In genomic region chr20:34557936-34558319, GRCh38 we compare ENCODE assay signal across 9 cellular contexts. TPM values are rescaled to one million over a fixed set of nuclear protein-coding genes. Genes with fewer than 3 reads are reported as not detected.
DNase-seq lines count a peak whose midpoint lies in the region; ATAC-seq and TF ChIP-seq lines count a peak whose summit lies in the region.
"Had no signal": no experiment of that assay in that cellular context is flagged by ENCODE, and none has a peak within 500 bp of the region (broad histone marks: within the 10 kb centered on the region; RNA-seq: fewer than 3 reads in every experiment).

No MANE protein-coding gene starts in this region.

- peaks cover 14% of the 10 kb centered on the region for H3K4me1 Mint-ChIP-seq in activated T-cell treated with anti-CD3 and anti-CD28 coated beads, Interleukin-2, amount 50 U/mL, for 4 hours (ENCODE audit: low read depth)

- no peak for TF ChIP-seq POLR2A in right lobe of liver (IDR thresholded peaks at IDR 0.05)

- H3K9me3 ChIP-seq in ascending aorta: no peaks in the 10 kb centered on the region
- H3K9me3 ChIP-seq in right lobe of liver: no peaks in the 10 kb centered on the region
- H3K9me3 ChIP-seq in tibial artery: no peaks in the 10 kb centered on the region

- intact Hi-C loops in ascending aorta (cut with DNase I): loop anchor here (1.0 to 2.0 kb wide), 5 partner anchors 41 to 255 kb away; partner anchors contain the start of genes AHCY, DYNLRB1, ITCH and PIGU
- intact Hi-C loops in right lobe of liver (cut with DNase I): no loop called here
- intact Hi-C loops in tibial artery (cut with DNase I; ENCODE audit: low total_unique reads): loop anchor here (5.0 kb wide), 1 partner anchor 149 kb away; no protein-coding TSS in a partner anchor

- H3K27ac ChIP-seq in ascending aorta (peak overlapping the region; percentile 99 to 100), right lobe of liver (peak overlapping the region; percentile 80 to 99 (median 90)), tibial artery (peak overlapping the region; percentile 94 to 95)
- H3K27ac ChIP-seq: PC-9 had no signal

- H3K4me1 ChIP-seq in ascending aorta: peaks cover 7 to 10% of the 10 kb centered on the region in 2 donors
- peaks cover 0 to 24% (median 0%) of the 10 kb centered on the region in 4 donors for H3K4me1 ChIP-seq in right lobe of liver
- peaks cover 0 to 16% (median 8%) of the 10 kb centered on the region in 4 donors for H3K4me1 ChIP-seq in tibial artery

- H3K9me3 Mint-ChIP-seq in activated T-cell treated with anti-CD3 and anti-CD28 coated beads, Interleukin-2, amount 50 U/mL, for 4 hours: no peaks in the 10 kb centered on the region

- ATAC-seq in activated T-cell treated with anti-CD3 and anti-CD28 coated beads, Interleukin-2, amount 50 U/mL, for 4 hours: no peak
- ATAC-seq in right lobe of liver (no peak), HG03521 (IDR thresholded peaks at IDR 0.05; ENCODE audit: unreplicated experiment) (no peak)

- no peaks in the 10 kb centered on the region for H3K36me3 ChIP-seq in ascending aorta
- H3K36me3 ChIP-seq in right lobe of liver: no peaks in the 10 kb centered on the region
- H3K36me3 ChIP-seq in tibial artery: no peaks in the 10 kb centered on the region

- no peaks in the 10 kb centered on the region for H3K36me3 Mint-ChIP-seq in activated T-cell treated with anti-CD3 and anti-CD28 coated beads, Interleukin-2, amount 50 U/mL, for 4 hours (ENCODE audit: insufficient read depth)

- H3K4me3 Mint-ChIP-seq in activated T-cell treated with anti-CD3 and anti-CD28 coated beads, Interleukin-2, amount 50 U/mL, for 4 hours: peak overlapping the region; percentile 86

- H3K4me3 ChIP-seq in ascending aorta (peak overlapping the region; percentile 92 to 95), right lobe of liver (peak overlapping the region; percentile 58 to 88 (median 66)), tibial artery (peak overlapping the region; percentile 61 to 78)
- H3K4me3 ChIP-seq: PC-9 had no signal

- DNase-seq in activated T-cell treated with anti-CD3 and anti-CD28 coated beads, Interleukin-2, amount 50 U/mL, for 4 hours: no peak
- DNase-seq in activated T-cell treated with anti-CD3 and anti-CD28 coated beads, Interleukin-2, amount 50 U/mL, for 1 hour: no peak
- DNase-seq in ascending aorta (ENCODE audit: low spot score in 2 of 2) (peak in 1 of 2 donors; percentile 60), right lobe of liver (no peak), tibial artery (no peak), NCI-H1930 (lab: John Stamatoyannopoulos, UW) (no peak), islet precursor cell (no peak)

- no peaks in the 10 kb centered on the region for H3K27me3 Mint-ChIP-seq in activated T-cell treated with anti-CD3 and anti-CD28 coated beads, Interleukin-2, amount 50 U/mL, for 4 hours (ENCODE audit: low read depth)

- H3K27me3 ChIP-seq in ascending aorta (no peaks in the 10 kb centered on the region), right lobe of liver (no peaks in the 10 kb centered on the region), tibial artery (no peaks in the 10 kb centered on the region)

- whole genome bisulfite sequencing in right lobe of liver (ENCODE audit: insufficient coverage, low coverage, low lambda C conversion rate, missing lambda C conversion rate): 31% methylated on average over 9 of the region's 11 CpGs

- TF ChIP-seq CTCF in ascending aorta (IDR thresholded peaks at IDR 0.05) (no peak), right lobe of liver (IDR thresholded peaks at IDR 0.05) (no peak), tibial artery (IDR thresholded peaks at IDR 0.05) (no peak)

RNA-seq across cellular contexts. Expression of gene MAP1LC3A, which starts 0.6 kb away (rescaled TPM):
- 1 to 10 TPM in 2 of 3 donors, under 1 TPM in 1; 0.55 to 1.3 (median 1.2) TPM for total RNA-seq in activated T-cell treated with anti-CD3 and anti-CD28 coated beads, Interleukin-2, amount 50 U/mL, for 4 hours
- total RNA-seq in ascending aorta (131 TPM), right lobe of liver (10 to 100 TPM; 14.4 to 39.6 (median 26.3) TPM)
- total RNA-seq: PC-9 had no signal

RNA-seq across cellular contexts. Expression of gene DYNLRB1, which starts 41.7 kb away (rescaled TPM):
- total RNA-seq in activated T-cell treated with anti-CD3 and anti-CD28 coated beads, Interleukin-2, amount 50 U/mL, for 4 hours: 100 to 1,000 TPM; 103 to 116 (median 112) TPM
- total RNA-seq in ascending aorta: 148 TPM
- 10 to 100 TPM; 34.8 to 84.3 (median 42.7) TPM for total RNA-seq in right lobe of liver

Comparison
In these comparisons a context has a peak if more than half of its experiments do, and no peak if none do; other contexts are left out.
1. RNA of gene MAP1LC3A, which starts 0.6 kb away (total RNA-seq): 131 TPM in ascending aorta (single experiment) and 14.4 to 39.6 TPM in right lobe of liver; 0.55 to 1.3 TPM in activated T-cell treated with anti-CD3 and anti-CD28 coated beads, Interleukin-2, amount 50 U/mL, for 4 hours; every median in the first group is over 4 times any median in the second.
2. intact Hi-C loops: an anchor here in ascending aorta (1.0 to 2.0 kb wide) and tibial artery (5.0 kb wide); none called in right lobe of liver.
3. Peak in every context shown above with its lines, with median percentiles within 50 percentile points of each other: H3K27ac ChIP-seq and H3K4me3 ChIP-seq.